8 cellular contexts compared by ENCODE assay signal in genomic region chr5:43312699-43313034, GRCh38. TPM values are rescaled to one million over a fixed set of nuclear protein-coding genes. Genes with fewer than 3 reads are reported as not detected.
A peak's percentile ranks its signal among the peaks of the same experiment; 100 is the strongest.
DNase-seq lines count a peak whose midpoint lies in the region; ATAC-seq and TF ChIP-seq lines count a peak whose summit lies in the region.

No MANE protein-coding gene starts in this region.

- intact Hi-C loops in adrenal gland (cut with DNase I) (loop anchor here in 1 of 2 donors (10.0 kb wide), 1 partner anchor 172 kb away; the partner anchor contains the start of gene TMEM267), left lung (cut with DNase I) (no loop called here), transverse colon (cut with DNase I; ENCODE audit: low total_unique reads) (no loop called here)

- TF ChIP-seq EP300 in transverse colon (IDR thresholded peaks at IDR 0.05; ENCODE audit: low read depth) = no peak

- H3K36me3 ChIP-seq in ES-I3 (ENCODE audit: insufficient read depth, low read length) (0 out of 2 replicates have a peak, but pooled peaks cover 3% of the 10 kb centered on the region), adrenal gland (replicated peaks in 1 of 2) (no peaks in the 10 kb centered on the region), left lung (no peaks in the 10 kb centered on the region), transverse colon (no peaks in the 10 kb centered on the region)

- DNase-seq in Kasumi-1 (lab: John Stamatoyannopoulos, UW) (peak; percentile 43 to 71), adrenal gland (no peak), left lung (no peak), transverse colon (no peak), NCI-H82 treated with DMSO at 0.1 percent for 48 hours (lab: John Stamatoyannopoulos, UW; ENCODE audit: unreplicated experiment) (no peak), CD1c-positive myeloid dendritic cell (ENCODE audit: extremely low spot score) (no peak)

- 2 to 7% (median 3%) methylated on average over 8 to 9 of the region's 9 CpGs for WGBS in adrenal gland, 4 donors
- WGBS in transverse colon (ENCODE audit: low coverage in 1 of 2), 2 donors = 6 to 17% methylated on average over 4 to 9 of the region's 9 CpGs

- TF ChIP-seq POLR2A in adrenal gland (IDR thresholded peaks at IDR 0.05) = no peak
- TF ChIP-seq POLR2A in transverse colon (IDR thresholded peaks at IDR 0.05) = no peak

- TF ChIP-seq CTCF in adrenal gland (IDR thresholded peaks at IDR 0.05) (no peak), left lung (IDR thresholded peaks at IDR 0.05) (no peak), transverse colon (IDR thresholded peaks at IDR 0.05) (peak in 1 of 5 experiments; percentile 13)

- H3K4me3 ChIP-seq in adrenal gland (peak overlapping the region; percentile 69 to 99 (median 82)), left lung (peak overlapping the region; percentile 83 to 90), transverse colon (peak overlapping the region; percentile 53 to 85 (median 74))

- H3K27me3 ChIP-seq in adrenal gland = no peaks in the 10 kb centered on the region
- no peaks in the 10 kb centered on the region for H3K27me3 ChIP-seq in left lung
- no peaks in the 10 kb centered on the region for H3K27me3 ChIP-seq in transverse colon

- H3K9me3 ChIP-seq in ES-I3 (ENCODE audit: control insufficient read depth, insufficient read depth, low read length) (no peaks in the 10 kb centered on the region), adrenal gland (replicated peaks in 1 of 3) (no peaks in the 10 kb centered on the region), left lung (no peaks in the 10 kb centered on the region), transverse colon (no peaks in the 10 kb centered on the region)

- in situ Hi-C loops in transverse colon (cut with MboI; ENCODE audit: low pct_ligation_motif_present in 1 of 4, low pct_unique_long_range_greater_than_20kb in 1 of 4, low sequenced_read_pairs in 3 of 4) = loop anchor here (10.0 to 25.0 kb wide), 2 partner anchors 175 to 208 kb away; partner anchors contain the start of gene TMEM267 (in 4 of the 4)

- peak; percentile 4 for ATAC-seq in GM21619 (IDR thresholded peaks at IDR 0.05; ENCODE audit: unreplicated experiment)
- peak; percentile 10 for ATAC-seq in left lung

- H3K4me1 ChIP-seq in ES-I3 (ENCODE audit: insufficient read depth, low read length) (peaks cover 24% of the 10 kb centered on the region), adrenal gland (replicated peaks in 1 of 2) (peaks cover 7 to 52% of the 10 kb centered on the region in 2 donors), left lung (peaks cover 3 to 30% of the 10 kb centered on the region in 2 donors), transverse colon (peaks cover 9 to 46% (median 21%) of the 10 kb centered on the region in 4 donors)

- H3K27ac ChIP-seq in adrenal gland (peak overlapping the region; percentile 86 to 96 (median 92)), left lung (peak overlapping the region; percentile 88 to 93), transverse colon (peak overlapping the region; percentile 90 to 96 (median 94))

- peak overlapping the region; percentile 77 for H3K9ac ChIP-seq in ES-I3 (ENCODE audit: low read depth, low read length)

RNA-seq across cellular contexts. Expression of gene HMGCS1, which starts 0.5 kb away (rescaled TPM):
- total RNA-seq in adrenal gland (100 to 1,000 TPM in 1 of 8 donors, 10 to 100 TPM in 7; 16.2 to 914 (median 39.4) TPM), left lung (100 to 1,000 TPM in 1 of 2 donors, 10 to 100 TPM in 1; 93.6 to 279 TPM), transverse colon (10 to 100 TPM; 16.9 to 51.4 (median 41.8) TPM)
- polyA plus RNA-seq in adrenal gland = 1,000 to 10,000 TPM in 1 of 3 donors, 10 to 100 TPM in 2; 15.4 to 1,290 (median 24.5) TPM

Comparison
In these comparisons a context has a peak if more than half of its experiments do, and no peak if none do; other contexts are left out.
1. DNase-seq: peak in Kasumi-1 (2 of 2); none in adrenal gland (0 of 7), left lung (0 of 2), transverse colon (single experiment), NCI-H82 treated with DMSO at 0.1 percent for 48 hours (single experiment) and CD1c-positive myeloid dendritic cell (single experiment).
2. Peak in every context shown above with its lines, with median percentiles within 50 percentile points of each other: H3K27ac ChIP-seq and H3K4me3 ChIP-seq.